In genomic region chr2:206482123-206482522, GRCh38 we compare ENCODE assay signal across 23 cellular contexts. TPM values are rescaled to one million over a fixed set of nuclear protein-coding genes. Genes with fewer than 3 reads are reported as not detected.
DNase-seq lines count a peak whose midpoint lies in the region; ATAC-seq and TF ChIP-seq lines count a peak whose summit lies in the region.
"Had no signal": no experiment of that assay in that cellular context is flagged by ENCODE, and none has a peak within 500 bp of the region (broad histone marks: within the 10 kb centered on the region; RNA-seq: fewer than 3 reads in every experiment).

No MANE protein-coding gene starts in this region.

- H4K20me1 ChIP-seq in KMS-11 (ENCODE audit: insufficient read depth), result no peaks in the 10 kb centered on the region

- peak overlapping the region; percentile 42; the same call in 1 of the 2 replicates for H3K9ac ChIP-seq in KMS-11

- peaks cover 9% of the 10 kb centered on the region for H3K27me3 Mint-ChIP-seq in activated CD4-positive, alpha-beta memory T cell treated with anti-CD3 and anti-CD28 coated beads, Interleukin-2, amount 10 ng/mL, durations not matched to agents 7 days and 5 days

- CTCF ChIA-PET in activated CD4-positive, alpha-beta memory T cell treated with anti-CD3 and anti-CD28 coated beads, Interleukin-2, amount 10 ng/mL, durations not matched to agents 7 days and 5 days (lab: Charles Lee), result interaction anchor here (1.6 kb wide), 1 partner anchor 10 kb away, joined by 3 read pairs; no protein-coding TSS in a partner anchor

- peak overlapping the region; percentile 45; the same call in 1 of the 2 replicates for H2AFZ ChIP-seq in KMS-11 (ENCODE audit: low read depth)

- POLR2A ChIA-PET in activated CD4-positive, alpha-beta memory T cell treated with anti-CD3 and anti-CD28 coated beads, Interleukin-2, amount 10 ng/mL, durations not matched to agents 7 days and 5 days (lab: Charles Lee), result no interaction called here

- H3K4me2 ChIP-seq in KMS-11, result peak overlapping the region; percentile 59

- H3K4me3 Mint-ChIP-seq in activated CD4-positive, alpha-beta memory T cell treated with anti-CD3 and anti-CD28 coated beads, Interleukin-2, amount 10 ng/mL, durations not matched to agents 7 days and 5 days, result no peak overlapping the region
- H3K4me3 Mint-ChIP-seq: activated CD4-positive, alpha-beta T cell treated with anti-CD3 and anti-CD28 coated beads for 36 hours; activated naive CD4-positive, alpha-beta T cell treated with anti-CD3 and anti-CD28 coated beads, Interleukin-2, amount 50 U/mL, for 24 hours; activated T-cell treated with anti-CD3 and anti-CD28 coated beads, Interleukin-2, amount 50 U/mL, for 72 hours; CD4-positive, alpha-beta T cell; naive thymus-derived CD8-positive, alpha-beta T cell; T-cell had no signal

- H3K27ac ChIP-seq in KMS-11 (peak overlapping the region; percentile 92), right cardiac atrium (ENCODE audit: low read length) (peak overlapping the region; percentile 58)
- H3K27ac ChIP-seq: coronary artery, pancreas, thyroid gland had no signal

- no peak overlapping the region for H3K27ac Mint-ChIP-seq in activated CD4-positive, alpha-beta memory T cell treated with anti-CD3 and anti-CD28 coated beads, Interleukin-2, amount 10 ng/mL, durations not matched to agents 7 days and 5 days
- H3K27ac Mint-ChIP-seq: activated CD4-positive, alpha-beta T cell treated with anti-CD3 and anti-CD28 coated beads for 36 hours; activated naive CD4-positive, alpha-beta T cell treated with anti-CD3 and anti-CD28 coated beads, Interleukin-2, amount 50 U/mL, for 24 hours; activated T-cell treated with anti-CD3 and anti-CD28 coated beads, Interleukin-2, amount 50 U/mL, for 72 hours; CD4-positive, alpha-beta T cell; naive thymus-derived CD8-positive, alpha-beta T cell; T-cell had no signal

- intact Hi-C loops in right cardiac atrium (cut with DNase I), result no loop called here

- H3K4me3 ChIP-seq in KMS-11 (IDR thresholded peaks at IDR 0.05; ENCODE audit: insufficient read depth, low read depth, low read length) (no peak overlapping the region), right cardiac atrium (ENCODE audit: low read length) (no peak overlapping the region)
- H3K4me3 ChIP-seq: coronary artery, pancreas, thyroid gland had no signal

- H3K36me3 Mint-ChIP-seq in activated CD4-positive, alpha-beta memory T cell treated with anti-CD3 and anti-CD28 coated beads, Interleukin-2, amount 10 ng/mL, durations not matched to agents 7 days and 5 days (ENCODE audit: low read depth), result no peaks in the 10 kb centered on the region
- H3K36me3 Mint-ChIP-seq: activated naive CD4-positive, alpha-beta T cell treated with anti-CD3 and anti-CD28 coated beads, Interleukin-2, amount 50 U/mL, for 24 hours; naive thymus-derived CD8-positive, alpha-beta T cell; T-cell had no signal

- no peaks in the 10 kb centered on the region for H3K36me3 ChIP-seq in KMS-11 (ENCODE audit: insufficient read depth)
- H3K36me3 ChIP-seq: pancreas, thyroid gland had no signal

- H3K27me3 ChIP-seq in KMS-11 (ENCODE audit: insufficient read depth, low read depth), result no peaks in the 10 kb centered on the region
- no peaks in the 10 kb centered on the region for H3K27me3 ChIP-seq in right cardiac atrium (ENCODE audit: control insufficient read depth, insufficient read depth)
- H3K27me3 ChIP-seq: pancreas, thyroid gland had no signal

- H3K79me2 ChIP-seq in KMS-11 (ENCODE audit: insufficient read depth, low read depth), result no peaks in the 10 kb centered on the region

- WGBS in right cardiac atrium, result 55% methylated on average over 4 of the region's 4 CpGs

- DNase-seq in Caki2 (ENCODE audit: low read depth), result peak; percentile 21
- DNase-seq in dedifferentiated amniotic fluid mesenchymal stem cell (ENCODE audit: extremely low spot score), result peak; percentile 33
- DNase-seq in right cardiac atrium, result no peak
- no peak for DNase-seq in activated CD4-positive, alpha-beta memory T cell treated with anti-CD3 and anti-CD28 coated beads, Interleukin-2, amount 10 ng/mL, durations not matched to agents 7 days and 5 days
- no peak for DNase-seq in stimulated activated CD4-positive, alpha-beta T cell treated with anti-CD3 and anti-CD28 coated beads, Interleukin-1b, Interleukin-23, amount 100 ng/mL, for 48 hours
- DNase-seq in NCI-H226, result no peak
- DNase-seq: activated CD4-positive, alpha-beta T cell treated with anti-CD3 and anti-CD28 coated beads for 36 hours; activated T-cell treated with anti-CD3 and anti-CD28 coated beads, Interleukin-2, amount 50 U/mL, for 72 hours; CD4-positive, alpha-beta T cell; DMS53; GF-D8; KG1; kidney glomerular epithelial cell; naive thymus-derived CD8-positive, alpha-beta T cell; NCI-H1105 treated with DMSO at 0.1 percent for 48 hours; NCI-H2081; pancreas; stimulated activated naive CD4-positive, alpha-beta T cell treated with Interleukin-2 at 50 U/mL for 16 hours; T-cell; thyroid gland had no signal

- H3K9me3 Mint-ChIP-seq in activated CD4-positive, alpha-beta memory T cell treated with anti-CD3 and anti-CD28 coated beads, Interleukin-2, amount 10 ng/mL, durations not matched to agents 7 days and 5 days, result peaks cover 2% of the 10 kb centered on the region
- H3K9me3 Mint-ChIP-seq: activated naive CD4-positive, alpha-beta T cell treated with anti-CD3 and anti-CD28 coated beads, Interleukin-2, amount 50 U/mL, for 24 hours; CD4-positive, alpha-beta T cell had no signal

- H3K4me1 ChIP-seq in KMS-11 (ENCODE audit: low read depth, poor library complexity, severe bottlenecking) (peaks cover 37% of the 10 kb centered on the region), right cardiac atrium (ENCODE audit: control insufficient read depth, insufficient read depth, low read length) (peaks cover 3% of the 10 kb centered on the region)
- H3K4me1 ChIP-seq: pancreas, thyroid gland had no signal

- peak; percentile 62 to 72 for ATAC-seq in right cardiac atrium
- ATAC-seq: activated CD4-positive, alpha-beta T cell treated with anti-CD3 and anti-CD28 coated beads for 36 hours; activated T-cell treated with anti-CD3 and anti-CD28 coated beads, Interleukin-2, amount 50 U/mL, for 72 hours; naive thymus-derived CD8-positive, alpha-beta T cell; pancreas; T-cell had no signal

- in situ Hi-C loops in Caki2 (cut with HindIII; ENCODE audit: low pct_unique_long_range_greater_than_20kb, low sequenced_read_pairs), result no loop called here

- H3K9me3 ChIP-seq in right cardiac atrium (ENCODE audit: control insufficient read depth, low read length), result no peaks in the 10 kb centered on the region
- H3K9me3 ChIP-seq: pancreas, thyroid gland had no signal

- H3K4me1 Mint-ChIP-seq in activated CD4-positive, alpha-beta memory T cell treated with anti-CD3 and anti-CD28 coated beads, Interleukin-2, amount 10 ng/mL, durations not matched to agents 7 days and 5 days, result no peaks in the 10 kb centered on the region
- H3K4me1 Mint-ChIP-seq: activated naive CD4-positive, alpha-beta T cell treated with anti-CD3 and anti-CD28 coated beads, Interleukin-2, amount 50 U/mL, for 24 hours; T-cell had no signal

- no peak for TF ChIP-seq CTCF in KMS-11 (conservative IDR thresholded peaks at IDR 0.05; ENCODE audit: low read depth, low read length)

RNA-seq across cellular contexts. Expression of gene ADAM23, which starts 38.8 kb away (rescaled TPM):
- 4.4 and 7.0 TPM in 2 replicates for total RNA-seq in Caki2 (2014; rRNA removed; shearing (Covaris generic); ENCODE audit: low replicate concordance)
- total RNA-seq in right cardiac atrium, result 10 to 100 TPM; 34.9 to 56.0 (median 42.2) TPM
- polyA plus RNA-seq in right cardiac atrium, result 17.0 TPM
- total RNA-seq in activated CD4-positive, alpha-beta memory T cell treated with anti-CD3 and anti-CD28 coated beads, Interleukin-2, amount 10 ng/mL, durations not matched to agents 7 days and 5 days, result under 1 TPM; 0.85 to 0.98 TPM

Comparison
In these comparisons a context has a peak if more than half of its experiments do, and no peak if none do; other contexts are left out.
1. DNase-seq: peak in Caki2 (single experiment) and dedifferentiated amniotic fluid mesenchymal stem cell (single experiment); none in right cardiac atrium (0 of 3), activated CD4-positive, alpha-beta memory T cell treated with anti-CD3 and anti-CD28 coated beads, Interleukin-2, amount 10 ng/mL, durations not matched to agents 7 days and 5 days (single experiment), stimulated activated CD4-positive, alpha-beta T cell treated with anti-CD3 and anti-CD28 coated beads, Interleukin-1b, Interleukin-23, amount 100 ng/mL, for 48 hours (single experiment) and NCI-H226 (single experiment).